In genomic region chr3:196193738-196194541, GRCh38 we compare ENCODE assay signal across 10 cellular contexts. TPM values are rescaled to one million over a fixed set of nuclear protein-coding genes. Genes with fewer than 3 reads are reported as not detected.
A peak's percentile ranks its signal among the peaks of the same experiment; 100 is the strongest.
DNase-seq lines count a peak whose midpoint lies in the region; ATAC-seq and TF ChIP-seq lines count a peak whose summit lies in the region.
"Had no signal": no experiment of that assay in that cellular context is flagged by ENCODE, and none has a peak within 500 bp of the region (broad histone marks: within the 10 kb centered on the region; RNA-seq: fewer than 3 reads in every experiment).

No MANE protein-coding gene starts in this region.

- H3K27me3 ChIP-seq in SK-N-SH (ENCODE audit: insufficient read depth) (no peaks in the 10 kb centered on the region), right cardiac atrium (ENCODE audit: control insufficient read depth, insufficient read depth) (no peaks in the 10 kb centered on the region)

- no peak overlapping the region for H3K4me3 ChIP-seq in SK-N-SH (ENCODE audit: low read depth in 2 of 2, low read length in 1 of 2)
- H3K4me3 ChIP-seq in right cardiac atrium (ENCODE audit: low read length): no peak overlapping the region
- H3K4me3 ChIP-seq: A549 had no signal

- POLR2A ChIA-PET in SK-N-SH (lab: Yijun Ruan, JAX): interaction anchor here (2.1 kb wide), 1 partner anchor 121 kb away, joined by 7 read pairs; no protein-coding TSS in a partner anchor

- H3K9me2 ChIP-seq in SK-N-SH: no peaks in the 10 kb centered on the region

- H3K4me3 Mint-ChIP-seq in stimulated activated naive B cell treated with anti-CD40 and anti-IgM and Interleukin-4, amounts not matched to agents 10 μg/mL and 1 μg/mL and 100 μg/mL, for 72 hours: no peak overlapping the region

- 82% methylated on average over 6 of the region's 13 CpGs for WGBS in SK-N-SH (ENCODE audit: low lambda C conversion rate)
- WGBS in right cardiac atrium: 47% methylated on average over 13 of the region's 13 CpGs

- DNase-seq in SK-N-SH: peak; percentile 83
- DNase-seq in right cardiac atrium: peak; percentile 56 to 85 (median 83)
- DNase-seq in stimulated activated naive B cell treated with anti-CD40 and anti-IgM and Interleukin-4, amounts not matched to agents 10 μg/mL and 1 μg/mL and 100 μg/mL, for 72 hours: no peak
- DNase-seq in NCI-H1417 (lab: John Stamatoyannopoulos, UW): no peak
- DNase-seq in HK-2 (ENCODE audit: unreplicated experiment): no peak
- DNase-seq: effector CD8-positive, alpha-beta T cell had no signal

- TF ChIP-seq CTCF in SK-N-SH (IDR thresholded peaks at IDR 0.05): no peak
- TF ChIP-seq CTCF in VCaP (conservative IDR thresholded peaks at IDR 0.05): no peak

- H3K4me2 ChIP-seq in SK-N-SH: no peak overlapping the region
- H3K4me2 ChIP-seq: A549 had no signal

- ATAC-seq in SK-N-SH treated with all-trans-retinoic acid at 6 μM for 48 hours: no peak; the same call in 2 of the 3 replicates
- peak; percentile 68 to 79 for ATAC-seq in right cardiac atrium
- no peak for ATAC-seq in stimulated activated naive B cell treated with anti-CD40 and anti-IgM and Interleukin-4, amounts not matched to agents 10 μg/mL and 1 μg/mL and 100 μg/mL, for 72 hours (replicated peaks)
- no peak for ATAC-seq in GM21381 (IDR thresholded peaks at IDR 0.05; ENCODE audit: unreplicated experiment)
- ATAC-seq: A549 had no signal

- H3K4me1 Mint-ChIP-seq in stimulated activated naive B cell treated with anti-CD40 and anti-IgM and Interleukin-4, amounts not matched to agents 10 μg/mL and 1 μg/mL and 100 μg/mL, for 72 hours: peaks cover 42 to 66% of the 10 kb centered on the region in 2 donors

- intact Hi-C loops in right cardiac atrium (cut with DNase I): no loop called here

- CTCF ChIA-PET in SK-N-SH (lab: Yijun Ruan, JAX): interaction anchor here (0.9 to 13.7 kb wide), 6 partner anchors 10 to 168 kb away, joined by 3 to 258 read pairs (median 4); no protein-coding TSS in a partner anchor

- peaks cover 0 to 28% of the 10 kb centered on the region in 2 experiments; a peak in 1 of 4 replicates for H3K4me1 ChIP-seq in SK-N-SH (ENCODE audit: control insufficient read depth in 1 of 2, insufficient read depth in 2 of 2, low read depth in 1 of 2, low read length in 1 of 2)
- peaks cover 2% of the 10 kb centered on the region for H3K4me1 ChIP-seq in right cardiac atrium (ENCODE audit: control insufficient read depth, insufficient read depth, low read length)
- H3K4me1 ChIP-seq: A549 had no signal

- H4K20me1 ChIP-seq in SK-N-SH (ENCODE audit: insufficient read depth): no peaks in the 10 kb centered on the region

- no peak overlapping the region for H2AFZ ChIP-seq in SK-N-SH (ENCODE audit: low read depth)

- no peaks in the 10 kb centered on the region for H3K9me3 ChIP-seq in SK-N-SH
- H3K9me3 ChIP-seq in right cardiac atrium (ENCODE audit: control insufficient read depth, low read length): no peaks in the 10 kb centered on the region
- H3K9me3 ChIP-seq: A549 had no signal

- TF ChIP-seq EP300 in SK-N-SH (IDR thresholded peaks at IDR 0.05; ENCODE audit: borderline replicate concordance in 1 of 2, low read depth in 1 of 2, low read length in 1 of 2): 0 out of 4 replicates have a peak, but pooled peaks of 1 of the 2 experiments have one; percentile 18

- H3K79me2 ChIP-seq in SK-N-SH (ENCODE audit: insufficient read depth): no peaks in the 10 kb centered on the region

- H3K27ac Mint-ChIP-seq in stimulated activated naive B cell treated with anti-CD40 and anti-IgM and Interleukin-4, amounts not matched to agents 10 μg/mL and 1 μg/mL and 100 μg/mL, for 72 hours: peak overlapping the region; percentile 98

- no peak overlapping the region for H3K9ac ChIP-seq in SK-N-SH

- H3F3A ChIP-seq in SK-N-SH (replicated peaks; ENCODE audit: insufficient read depth): no peaks in the 10 kb centered on the region

- 0 out of 2 replicates have a peak, but pooled peaks have one; percentile 14 for TF ChIP-seq RAD21 in SK-N-SH (IDR thresholded peaks at IDR 0.05; ENCODE audit: low read length)

- H3K27ac ChIP-seq in SK-N-SH (ENCODE audit: low read depth in 2 of 2, low read length in 1 of 2): peak overlapping the region in 1 of 2 experiments; percentile 80; a peak in 2 of 4 replicates
- peak overlapping the region; percentile 25; the same call in 1 of the 2 replicates for H3K27ac ChIP-seq in VCaP
- H3K27ac ChIP-seq in right cardiac atrium (ENCODE audit: low read length): peak overlapping the region; percentile 9
- H3K27ac ChIP-seq: A549 had no signal

- H3K27me3 Mint-ChIP-seq in stimulated activated naive B cell treated with anti-CD40 and anti-IgM and Interleukin-4, amounts not matched to agents 10 μg/mL and 1 μg/mL and 100 μg/mL, for 72 hours: no peaks in the 10 kb centered on the region

- H3K9me3 Mint-ChIP-seq in stimulated activated naive B cell treated with anti-CD40 and anti-IgM and Interleukin-4, amounts not matched to agents 10 μg/mL and 1 μg/mL and 100 μg/mL, for 72 hours: no peaks in the 10 kb centered on the region

- no peaks in the 10 kb centered on the region for H3K36me3 ChIP-seq in SK-N-SH (replicated peaks in 1 of 2; ENCODE audit: control insufficient read depth in 1 of 2, insufficient read depth in 2 of 2, low read length in 1 of 2)

- no peaks in the 10 kb centered on the region for H3K36me3 Mint-ChIP-seq in stimulated activated naive B cell treated with anti-CD40 and anti-IgM and Interleukin-4, amounts not matched to agents 10 μg/mL and 1 μg/mL and 100 μg/mL, for 72 hours

TF ChIP-seq in SK-N-SH, 30 proteins besides CTCF, POLR2A, EP300 and RAD21:
- TF ChIP-seq GATA2 (CRISPR knock-in tag; IDR thresholded peaks at IDR 0.05): peak; percentile 67
- TF ChIP-seq YY1 (IDR thresholded peaks at IDR 0.05; ENCODE audit: low read depth): no peak
- no peak for TF ChIP-seq NRF1 (IDR thresholded peaks at IDR 0.05; ENCODE audit: low read depth, low read length)
- peak; percentile 6; the same call in 1 of the 2 replicates for TF ChIP-seq FOXJ3 (CRISPR knock-in tag; IDR thresholded peaks at IDR 0.05)
- no peak for TF ChIP-seq RXRA (IDR thresholded peaks at IDR 0.05; ENCODE audit: borderline replicate concordance, low read depth)
TF ChIP-seq in SK-N-SH: peak in this region for 2.

TF ChIP-seq in SK-N-SH treated with all-trans-retinoic acid at 6 μM for 48 hours, 23 proteins besides CTCF, POLR2A, EP300 and RAD21:
- TF ChIP-seq PPARA (CRISPR knock-in tag; IDR thresholded peaks at IDR 0.05; ENCODE audit: borderline replicate concordance): no peak
- TF ChIP-seq ZNF8 (CRISPR knock-in tag; IDR thresholded peaks at IDR 0.05): no peak
- no peak for TF ChIP-seq ISL1 (CRISPR knock-in tag; IDR thresholded peaks at IDR 0.05)
- no peak for TF ChIP-seq POU6F1 (CRISPR knock-in tag; IDR thresholded peaks at IDR 0.05; ENCODE audit: borderline replicate concordance, low read depth)
- TF ChIP-seq BACH2 (CRISPR knock-in tag; IDR thresholded peaks at IDR 0.05; ENCODE audit: borderline replicate concordance): no peak
- TF ChIP-seq ZNF70 (CRISPR knock-in tag; IDR thresholded peaks at IDR 0.05): no peak
- no peak for TF ChIP-seq SNAI2 (CRISPR knock-in tag; IDR thresholded peaks at IDR 0.05)
- no peak for TF ChIP-seq CSRNP3 (CRISPR knock-in tag; IDR thresholded peaks at IDR 0.05)
- TF ChIP-seq TCF4 (CRISPR knock-in tag; IDR thresholded peaks at IDR 0.05; ENCODE audit: borderline replicate concordance): no peak
- TF ChIP-seq CSDC2 (CRISPR knock-in tag; IDR thresholded peaks at IDR 0.05): no peak
TF ChIP-seq in SK-N-SH treated with all-trans-retinoic acid at 6 μM for 48 hours: peak in this region for 0.

RNA-seq across cellular contexts. Expression of gene ZDHHC19, which starts 17.3 kb away (rescaled TPM):
- polyA plus RNA-seq in SK-N-SH (2012; rRNA removed): not detected in 2 replicates
- polyA plus RNA-seq in SK-N-SH (2012; cell fraction: cytosol; rRNA removed): 0.07 TPM in 1 of 2 replicates, not detected in the other
- polyA plus RNA-seq in SK-N-SH (2012; cell fraction: nucleus; rRNA removed): 0.35 and 0.39 TPM in 2 replicates
- total RNA-seq in right cardiac atrium: not detected
- polyA plus RNA-seq in right cardiac atrium: 1.9 TPM

RNA-seq across cellular contexts. Expression of gene SLC51A, which starts 22.4 kb away (rescaled TPM):
- polyA plus RNA-seq in SK-N-SH (2012; rRNA removed): not detected in 2 replicates
- polyA plus RNA-seq in SK-N-SH (2012; cell fraction: cytosol; rRNA removed): not detected in 2 replicates
- not detected in 2 replicates for polyA plus RNA-seq in SK-N-SH (2012; cell fraction: nucleus; rRNA removed)
- total RNA-seq in right cardiac atrium: under 1 TPM in 2 of 4 donors, not detected in 2; 0.23 to 0.68 TPM
- polyA plus RNA-seq in right cardiac atrium: 0.81 TPM
- polyA plus RNA-seq: A549 had no signal

Comparison
In these comparisons a context has a peak if more than half of its experiments do, and no peak if none do; other contexts are left out.
1. DNase-seq: peak in SK-N-SH (single experiment) and right cardiac atrium (3 of 3); none in stimulated activated naive B cell treated with anti-CD40 and anti-IgM and Interleukin-4, amounts not matched to agents 10 μg/mL and 1 μg/mL and 100 μg/mL, for 72 hours (single experiment), NCI-H1417 (0 of 3) and HK-2 (single experiment).
2. ATAC-seq: peak in right cardiac atrium (2 of 2); none in SK-N-SH treated with all-trans-retinoic acid at 6 μM for 48 hours (single experiment), stimulated activated naive B cell treated with anti-CD40 and anti-IgM and Interleukin-4, amounts not matched to agents 10 μg/mL and 1 μg/mL and 100 μg/mL, for 72 hours (0 of 2) and GM21381 (single experiment).